Comparison of ENCODE assay signal across 15 cellular contexts in the genomic region with DNA sequence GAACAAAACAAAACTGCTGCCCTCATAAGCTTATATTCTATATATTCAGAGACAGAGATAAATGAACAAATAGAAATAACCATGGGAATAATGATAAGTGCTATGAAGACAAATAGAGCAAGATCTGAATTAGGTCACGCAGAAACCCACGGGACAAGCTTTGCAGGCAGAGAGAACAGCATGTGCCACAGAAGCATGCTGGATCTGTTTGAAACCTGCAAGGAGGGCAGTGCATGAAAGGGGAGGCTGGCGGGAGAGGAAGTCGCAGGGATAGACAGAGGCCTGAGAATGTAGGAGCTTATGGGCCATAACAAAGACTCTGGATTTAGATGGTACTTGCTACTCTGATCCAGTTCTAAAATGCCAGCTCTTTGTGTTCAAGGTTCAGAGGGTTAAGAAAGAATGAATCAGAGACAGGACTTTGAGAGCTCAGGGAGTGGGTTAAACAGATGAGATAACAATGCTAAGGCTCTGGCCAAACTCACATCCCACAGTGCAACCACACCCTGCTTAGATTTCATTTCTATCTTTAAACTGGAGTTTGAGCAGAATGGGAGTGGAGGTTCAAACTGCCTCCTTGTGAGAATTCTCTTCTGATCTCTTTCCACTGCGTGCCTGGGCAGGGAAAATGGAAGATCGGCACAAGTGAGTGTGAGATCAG. TPM values are rescaled to one million over a fixed set of nuclear protein-coding genes. Genes with fewer than 3 reads are reported as not detected.
DNase-seq lines count a peak whose midpoint lies in the region; ATAC-seq and TF ChIP-seq lines count a peak whose summit lies in the region.
"Had no signal": no experiment of that assay in that cellular context is flagged by ENCODE, and none has a peak within 500 bp of the region (broad histone marks: within the 10 kb centered on the region; RNA-seq: fewer than 3 reads in every experiment).

No MANE protein-coding gene starts in this region.

- DNase-seq in A172 (ENCODE audit: low spot score) (peak; percentile 80), HFFc6 (peak; percentile 35), WTC11 (ENCODE audit: low spot score) (no peak), iris pigment epithelial cell (ENCODE audit: low read depth) (peak; percentile 47), natural killer cell (no peak), colonic mucosa (no peak), T-helper 1 cell (no peak)
- no peak for DNase-seq in activated CD4-positive, CD25-positive, alpha-beta regulatory T cell treated with anti-CD3 and anti-CD28 coated beads, Interleukin-2, amount 50 U/mL, for 72 hours
- DNase-seq: activated naive CD8-positive, alpha-beta T cell treated with anti-CD3 and anti-CD28 coated beads, Interleukin-2, amount 50 U/mL, for 24 hours; AML-193; Kasumi-1; NCI-H524 treated with DMSO at 0.1 percent for 48 hours; stimulated activated naive CD4-positive, alpha-beta T cell; T-helper 2 cell had no signal

- H3K27me3 Mint-ChIP-seq in HFFc6 (ENCODE audit: insufficient read depth) (peaks cover 1% of the 10 kb centered on the region), WTC11 (ENCODE audit: low read depth) (no peaks in the 10 kb centered on the region; the same call in none of the 2 replicates), natural killer cell (ENCODE audit: low read depth in 2 of 2) (peaks cover 4 to 19% of the 10 kb centered on the region in 2 donors)

- H3K9me3 Mint-ChIP-seq in HFFc6 (no peaks in the 10 kb centered on the region), WTC11 (no peaks in the 10 kb centered on the region), natural killer cell (no peaks in the 10 kb centered on the region)
- H3K9me3 Mint-ChIP-seq: activated naive CD8-positive, alpha-beta T cell treated with anti-CD3 and anti-CD28 coated beads, Interleukin-2, amount 50 U/mL, for 24 hours; natural killer cell treated with Interleukin-12 subunit alpha and Interleukin-12 subunit beta and Interleukin-15 and Interleukin-18, amount 100 ng/mL, for 72 hours had no signal

- H3K4me3 Mint-ChIP-seq in HFFc6, result peak overlapping the region; percentile 67
- no peak overlapping the region for H3K4me3 Mint-ChIP-seq in WTC11
- no peak overlapping the region for H3K4me3 Mint-ChIP-seq in natural killer cell
- H3K4me3 Mint-ChIP-seq: activated naive CD8-positive, alpha-beta T cell treated with anti-CD3 and anti-CD28 coated beads, Interleukin-2, amount 50 U/mL, for 24 hours; natural killer cell treated with Interleukin-12 subunit alpha and Interleukin-12 subunit beta and Interleukin-15 and Interleukin-18, amount 100 ng/mL, for 72 hours had no signal

- H3K27me3 ChIP-seq in colonic mucosa, result no peaks in the 10 kb centered on the region

- CTCF ChIA-PET in WTC11 (lab: Charles Lee), result no interaction called here

- H3K27ac ChIP-seq in colonic mucosa, result no peak overlapping the region

- H3K4me3 ChIP-seq in colonic mucosa, result no peak overlapping the region

- H3K27ac Mint-ChIP-seq in HFFc6, result peak overlapping the region; percentile 85
- H3K27ac Mint-ChIP-seq in WTC11, result no peak overlapping the region
- H3K27ac Mint-ChIP-seq in natural killer cell, result no peak overlapping the region
- H3K27ac Mint-ChIP-seq: activated naive CD8-positive, alpha-beta T cell treated with anti-CD3 and anti-CD28 coated beads, Interleukin-2, amount 50 U/mL, for 24 hours; natural killer cell treated with Interleukin-12 subunit alpha and Interleukin-12 subunit beta and Interleukin-15 and Interleukin-18, amount 100 ng/mL, for 72 hours had no signal

- TF ChIP-seq CTCF in HFFc6 (IDR thresholded peaks at IDR 0.05) (no peak), WTC11 (IDR thresholded peaks at IDR 0.05) (no peak), natural killer cell (IDR thresholded peaks at IDR 0.05) (no peak), colonic mucosa (IDR thresholded peaks at IDR 0.05) (no peak)

- no peak overlapping the region for H3K9ac ChIP-seq in colonic mucosa (ENCODE audit: low read depth in 2 of 2, low read length in 2 of 2)

- no peaks in the 10 kb centered on the region for H3K9me3 ChIP-seq in colonic mucosa

- POLR2A ChIA-PET in WTC11 (lab: Charles Lee), result no interaction called here

- intact Hi-C loops in natural killer cell (cut with micrococcal nuclease) (no loop called here), colonic mucosa (cut with DNase I) (no loop called here)

- H3K4me1 ChIP-seq in colonic mucosa, result no peaks in the 10 kb centered on the region

- ATAC-seq in WTC11, result peak; percentile 56; the same call in 1 of the 2 replicates
- ATAC-seq in natural killer cell, result no peak
- ATAC-seq: activated naive CD8-positive, alpha-beta T cell treated with anti-CD3 and anti-CD28 coated beads, Interleukin-2, amount 50 U/mL, for 24 hours; natural killer cell treated with Interleukin-12 subunit alpha and Interleukin-12 subunit beta and Interleukin-15 and Interleukin-18, amount 100 ng/mL, for 72 hours had no signal

- peaks cover 72% of the 10 kb centered on the region for H3K4me1 Mint-ChIP-seq in HFFc6 (ENCODE audit: low read depth)
- H3K4me1 Mint-ChIP-seq in WTC11, result no peaks in the 10 kb centered on the region
- H3K4me1 Mint-ChIP-seq in natural killer cell, result peaks cover 0 to 2% of the 10 kb centered on the region in 2 donors
- H3K4me1 Mint-ChIP-seq: activated naive CD8-positive, alpha-beta T cell treated with anti-CD3 and anti-CD28 coated beads, Interleukin-2, amount 50 U/mL, for 24 hours had no signal

- H3K36me3 Mint-ChIP-seq in HFFc6 (ENCODE audit: low read depth) (no peaks in the 10 kb centered on the region), WTC11 (no peaks in the 10 kb centered on the region), natural killer cell (no peaks in the 10 kb centered on the region)
- H3K36me3 Mint-ChIP-seq: natural killer cell treated with Interleukin-12 subunit alpha and Interleukin-12 subunit beta and Interleukin-15 and Interleukin-18, amount 100 ng/mL, for 72 hours had no signal

- H3K36me3 ChIP-seq in colonic mucosa, result no peaks in the 10 kb centered on the region

TF ChIP-seq in WTC11, 78 proteins besides CTCF, POLR2A, EP300 and RAD21:
- TF ChIP-seq, protein P1, sequence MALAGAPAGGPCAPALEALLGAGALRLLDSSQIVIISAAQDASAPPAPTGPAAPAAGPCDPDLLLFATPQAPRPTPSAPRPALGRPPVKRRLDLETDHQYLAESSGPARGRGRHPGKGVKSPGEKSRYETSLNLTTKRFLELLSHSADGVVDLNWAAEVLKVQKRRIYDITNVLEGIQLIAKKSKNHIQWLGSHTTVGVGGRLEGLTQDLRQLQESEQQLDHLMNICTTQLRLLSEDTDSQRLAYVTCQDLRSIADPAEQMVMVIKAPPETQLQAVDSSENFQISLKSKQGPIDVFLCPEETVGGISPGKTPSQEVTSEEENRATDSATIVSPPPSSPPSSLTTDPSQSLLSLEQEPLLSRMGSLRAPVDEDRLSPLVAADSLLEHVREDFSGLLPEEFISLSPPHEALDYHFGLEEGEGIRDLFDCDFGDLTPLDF (CRISPR knock-in tag; IDR thresholded peaks at IDR 0.05), result no peak
- TF ChIP-seq TEAD4 (CRISPR knock-in tag; IDR thresholded peaks at IDR 0.05), result no peak
- TF ChIP-seq NFYB (CRISPR knock-in tag; conservative IDR thresholded peaks at IDR 0.05; ENCODE audit: low read depth), result no peak
- TF ChIP-seq ZNF317 (CRISPR knock-in tag; IDR thresholded peaks at IDR 0.05; ENCODE audit: borderline replicate concordance, low read depth), result no peak
- no peak for TF ChIP-seq FOXJ3 (CRISPR knock-in tag; IDR thresholded peaks at IDR 0.05; ENCODE audit: borderline replicate concordance)
- no peak for TF ChIP-seq ZBTB21 (CRISPR knock-in tag; IDR thresholded peaks at IDR 0.05; ENCODE audit: borderline replicate concordance)
- TF ChIP-seq, protein P2, sequence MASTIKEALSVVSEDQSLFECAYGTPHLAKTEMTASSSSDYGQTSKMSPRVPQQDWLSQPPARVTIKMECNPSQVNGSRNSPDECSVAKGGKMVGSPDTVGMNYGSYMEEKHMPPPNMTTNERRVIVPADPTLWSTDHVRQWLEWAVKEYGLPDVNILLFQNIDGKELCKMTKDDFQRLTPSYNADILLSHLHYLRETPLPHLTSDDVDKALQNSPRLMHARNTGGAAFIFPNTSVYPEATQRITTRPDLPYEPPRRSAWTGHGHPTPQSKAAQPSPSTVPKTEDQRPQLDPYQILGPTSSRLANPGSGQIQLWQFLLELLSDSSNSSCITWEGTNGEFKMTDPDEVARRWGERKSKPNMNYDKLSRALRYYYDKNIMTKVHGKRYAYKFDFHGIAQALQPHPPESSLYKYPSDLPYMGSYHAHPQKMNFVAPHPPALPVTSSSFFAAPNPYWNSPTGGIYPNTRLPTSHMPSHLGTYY (CRISPR knock-in tag; IDR thresholded peaks at IDR 0.05), result no peak
- TF ChIP-seq GRHL2 (CRISPR knock-in tag; IDR thresholded peaks at IDR 0.05; ENCODE audit: insufficient replicate concordance, severe bottlenecking), result no peak
- TF ChIP-seq SMAD4 (CRISPR knock-in tag; IDR thresholded peaks at IDR 0.05), result no peak
- TF ChIP-seq RELA (CRISPR knock-in tag; IDR thresholded peaks at IDR 0.05; ENCODE audit: borderline replicate concordance), result no peak
- TF ChIP-seq JAZF1 (CRISPR knock-in tag; IDR thresholded peaks at IDR 0.05), result no peak
- TF ChIP-seq SP1 (CRISPR knock-in tag; conservative IDR thresholded peaks at IDR 0.05), result no peak
- no peak for TF ChIP-seq CREB1 (CRISPR knock-in tag; IDR thresholded peaks at IDR 0.05)
- no peak for TF ChIP-seq ELF4 (CRISPR knock-in tag; IDR thresholded peaks at IDR 0.05; ENCODE audit: low read depth)
TF ChIP-seq in WTC11: peak in this region for 0.

RNA-seq across cellular contexts. Expression of a gene that starts 49.2 kb away (rescaled TPM):
- total RNA-seq in A172 (2014; rRNA removed; shearing (Covaris generic)), result 59.9 and 65.0 TPM in 2 replicates
- total RNA-seq in HFFc6 (2021; fragmentation: NEBNext Ultra II Directional; extraction: Animal tissue kit (Norgen Biotek cat#: 25700)), result 100 to 1,000 TPM; 104 to 122 (median 113) TPM
- 74.2 to 83.8 TPM (median 77.0 TPM) in 3 replicates for total RNA-seq in WTC11 (2021)
- total RNA-seq in natural killer cell, result 100 to 1,000 TPM; 145 to 192 (median 185) TPM
- 10 to 100 TPM; 57.5 to 79.2 TPM for total RNA-seq in colonic mucosa

Comparison
In these comparisons a context has a peak if more than half of its experiments do, and no peak if none do; other contexts are left out.
1. DNase-seq: peak in A172 (single experiment), HFFc6 (single experiment) and iris pigment epithelial cell (single experiment); none in WTC11 (single experiment), natural killer cell (single experiment), colonic mucosa (single experiment), T-helper 1 cell (0 of 5) and activated CD4-positive, CD25-positive, alpha-beta regulatory T cell treated with anti-CD3 and anti-CD28 coated beads, Interleukin-2, amount 50 U/mL, for 72 hours (single experiment).